In the genomic region with DNA sequence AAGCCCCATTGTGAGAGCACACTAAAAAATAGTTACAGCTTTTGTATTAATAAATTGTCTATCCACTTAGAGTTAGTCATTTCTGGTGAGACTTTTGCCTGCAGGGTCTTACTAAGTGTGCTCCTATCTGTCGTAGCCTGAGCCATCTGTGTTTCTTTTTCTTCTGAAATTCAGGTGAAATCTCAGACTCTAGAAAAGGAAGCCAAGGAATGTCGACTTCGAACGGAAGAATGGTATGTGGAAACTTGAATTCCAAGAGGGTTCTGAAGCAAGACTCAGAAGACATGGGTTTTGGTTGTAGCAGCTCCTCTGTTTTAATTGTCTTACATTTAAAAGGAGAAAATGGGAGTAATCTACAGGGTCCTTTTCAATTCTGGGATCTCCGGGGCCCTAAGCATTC, we compare ENCODE assay signal across 16 cellular contexts. TPM values are rescaled to one million over a fixed set of nuclear protein-coding genes. Genes with fewer than 3 reads are reported as not detected.
DNase-seq lines count a peak whose midpoint lies in the region; ATAC-seq and TF ChIP-seq lines count a peak whose summit lies in the region.
"Had no signal": no experiment of that assay in that cellular context is flagged by ENCODE, and none has a peak within 500 bp of the region (broad histone marks: within the 10 kb centered on the region; RNA-seq: fewer than 3 reads in every experiment).

No MANE protein-coding gene starts in this region.

- H2AK5ac ChIP-seq in mesendoderm (ENCODE audit: low read length): no peak overlapping the region

- H3K4me1 ChIP-seq in HUES6 (ENCODE audit: control insufficient read depth, insufficient read depth, low read length) (no peaks in the 10 kb centered on the region), endodermal cell (ENCODE audit: control insufficient read depth, insufficient read depth, low read length) (peaks cover 3% of the 10 kb centered on the region), mesendoderm (ENCODE audit: control insufficient read depth, low read depth, low read length) (no peaks in the 10 kb centered on the region), esophagus squamous epithelium (no peaks in the 10 kb centered on the region)
- H3K4me1 ChIP-seq: BLaER1, Caco-2 had no signal

- no peak overlapping the region for H4K5ac ChIP-seq in mesendoderm (ENCODE audit: low read length)

- no peak overlapping the region for H3K4me3 Mint-ChIP-seq in endodermal cell
- H3K4me3 Mint-ChIP-seq: CD8-positive, alpha-beta memory T cell had no signal

- H3K27ac Mint-ChIP-seq in endodermal cell: peak overlapping the region; percentile 32

- H3K9me3 Mint-ChIP-seq in endodermal cell: no peaks in the 10 kb centered on the region
- H3K9me3 Mint-ChIP-seq: CD8-positive, alpha-beta memory T cell had no signal

- TF ChIP-seq CTCF in endodermal cell (conservative IDR thresholded peaks at IDR 0.05) (no peak), esophagus squamous epithelium (IDR thresholded peaks at IDR 0.05) (no peak)

- H3K4me3 ChIP-seq in HUES6 (ENCODE audit: low read depth, low read length): no peak overlapping the region
- no peak overlapping the region for H3K4me3 ChIP-seq in endodermal cell (ENCODE audit: low read length)
- H3K4me3 ChIP-seq in mesendoderm (ENCODE audit: low read length): no peak overlapping the region
- H3K4me3 ChIP-seq in esophagus squamous epithelium: no peak overlapping the region
- H3K4me3 ChIP-seq: BLaER1, GM23248 had no signal

- no peaks in the 10 kb centered on the region for H3K79me1 ChIP-seq in mesendoderm (ENCODE audit: low read length)

- WGBS in endodermal cell (ENCODE audit: insufficient coverage in 1 of 2, insufficient read length in 1 of 2), 2 experiments: 96 to 97% methylated on average over 5 of the region's 5 CpGs
- no CpG with 5 or more reads among the region's 5 CpGs for WGBS in mesendoderm (ENCODE audit: extremely low coverage, insufficient coverage, low lambda C conversion rate)
- 98 to 100% methylated on average over 5 of the region's 5 CpGs for WGBS in esophagus squamous epithelium, 2 donors

- H3K36me3 Mint-ChIP-seq in endodermal cell (ENCODE audit: low read depth): peaks cover 59% of the 10 kb centered on the region

- H2BK5ac ChIP-seq in mesendoderm (ENCODE audit: low read length): no peak overlapping the region

- no peak overlapping the region for H2BK120ac ChIP-seq in mesendoderm (ENCODE audit: low read depth, low read length)

- no peak overlapping the region for H3K4ac ChIP-seq in mesendoderm (ENCODE audit: low read depth, low read length)

- H3K27me3 Mint-ChIP-seq in endodermal cell (ENCODE audit: insufficient read depth): no peaks in the 10 kb centered on the region
- H3K27me3 Mint-ChIP-seq: CD8-positive, alpha-beta memory T cell had no signal

- no peak overlapping the region for H4K8ac ChIP-seq in mesendoderm (ENCODE audit: low read depth, low read length)

- DNase-seq in endodermal cell (no peak), mesendoderm (peak; percentile 37), renal cortical epithelial cell (ENCODE audit: low read depth) (peak; percentile 61), DMS 273 treated with DMSO at 0.1 percent for 48 hours (lab: John Stamatoyannopoulos, UW) (no peak), esophagus squamous epithelium (lab: John Stamatoyannopoulos, UW) (no peak)
- DNase-seq: 8988T; AML-193; Caco-2; CD8-positive, alpha-beta memory T cell; DMS53; GF-D8; GM23248; H7 had no signal

- H2BK15ac ChIP-seq in mesendoderm (replicated peaks; ENCODE audit: low read depth): no peak overlapping the region

- H3K36me3 ChIP-seq in HUES6 (ENCODE audit: control insufficient read depth, insufficient read depth, low read length) (peaks cover 89% of the 10 kb centered on the region), endodermal cell (ENCODE audit: control insufficient read depth, insufficient read depth, low read length) (peaks cover 86% of the 10 kb centered on the region), mesendoderm (ENCODE audit: control insufficient read depth, insufficient read depth, low read length) (peaks cover 3% of the 10 kb centered on the region), esophagus squamous epithelium (peaks cover 0 to 100% (median 17%) of the 10 kb centered on the region in 3 donors)

- TF ChIP-seq POLR2A in esophagus squamous epithelium (IDR thresholded peaks at IDR 0.05): no peak

- H3K4me1 Mint-ChIP-seq in endodermal cell: no peaks in the 10 kb centered on the region

- H3K18ac ChIP-seq in mesendoderm (ENCODE audit: low read length): no peak overlapping the region

- H3K27ac ChIP-seq in HUES6 (ENCODE audit: low read depth, low read length) (peak overlapping the region; percentile 13; the same call in 1 of the 2 replicates), endodermal cell (ENCODE audit: low read depth, low read length) (no peak overlapping the region), mesendoderm (ENCODE audit: low read depth, low read length) (no peak overlapping the region), esophagus squamous epithelium (no peak overlapping the region)
- H3K27ac ChIP-seq: BLaER1, GM23248 had no signal

- intact Hi-C loops in esophagus squamous epithelium (cut with DNase I): no loop called here

- H3K27me3 ChIP-seq in HUES6 (ENCODE audit: control insufficient read depth, insufficient read depth, low read length) (no peaks in the 10 kb centered on the region), endodermal cell (ENCODE audit: control insufficient read depth, insufficient read depth, low read length, poor library complexity, severe bottlenecking) (no peaks in the 10 kb centered on the region), mesendoderm (ENCODE audit: insufficient read depth, low read length, poor library complexity) (no peaks in the 10 kb centered on the region), esophagus squamous epithelium (no peaks in the 10 kb centered on the region)
- H3K27me3 ChIP-seq: BLaER1 had no signal

- H3K9me3 ChIP-seq in HUES6 (ENCODE audit: control insufficient read depth, insufficient read depth, low read depth, low read length) (no peaks in the 10 kb centered on the region), endodermal cell (ENCODE audit: control insufficient read depth, low read length) (peaks cover 6% of the 10 kb centered on the region), esophagus squamous epithelium (no peaks in the 10 kb centered on the region)
- H3K9me3 ChIP-seq: BLaER1 had no signal

- H3K79me2 ChIP-seq in mesendoderm (ENCODE audit: control insufficient read depth, insufficient read depth, low read length): no peaks in the 10 kb centered on the region

- H3K9ac ChIP-seq in HUES6 (ENCODE audit: low read length) (no peak overlapping the region), endodermal cell (ENCODE audit: extremely low read depth, low read length, poor library complexity, severe bottlenecking) (no peak overlapping the region), mesendoderm (ENCODE audit: low read length) (no peak overlapping the region)
- H3K9ac ChIP-seq: BLaER1, GM23248 had no signal

- H3K56ac ChIP-seq in mesendoderm (ENCODE audit: low read length): no peak overlapping the region

- H3K4me2 ChIP-seq in mesendoderm (ENCODE audit: low read length): no peak overlapping the region
- H3K4me2 ChIP-seq: BLaER1 had no signal

- H3K23ac ChIP-seq in mesendoderm (ENCODE audit: low read length): no peak overlapping the region

- ATAC-seq in GM21390 (IDR thresholded peaks at IDR 0.05; ENCODE audit: unreplicated experiment): no peak

RNA-seq across cellular contexts. Expression of a gene that starts 19.4 kb away (rescaled TPM):
- total RNA-seq in endodermal cell (10 to 100 TPM; 26.1 to 39.0 TPM), renal cortical epithelial cell (24.0 and 49.9 TPM in 2 replicates), esophagus squamous epithelium (10 to 100 TPM; 11.7 to 35.1 (median 22.3) TPM)
- 18.9 TPM for polyA plus RNA-seq in endodermal cell (2013, experiment 1 of 2)
- polyA plus RNA-seq in endodermal cell (2013, experiment 2 of 2): 19.3 TPM
- 17.2 TPM for polyA plus RNA-seq in mesendoderm (2013, experiment 1 of 2)
- polyA plus RNA-seq in mesendoderm (2013, experiment 2 of 2): 18.9 TPM

Comparison
In these comparisons a context has a peak if more than half of its experiments do, and no peak if none do; other contexts are left out.
1. DNase-seq: peak in mesendoderm (single experiment) and renal cortical epithelial cell (single experiment); none in endodermal cell (single experiment), DMS 273 treated with DMSO at 0.1 percent for 48 hours (single experiment) and esophagus squamous epithelium (single experiment).